22 cellular contexts compared by ENCODE assay signal in the genomic region with DNA sequence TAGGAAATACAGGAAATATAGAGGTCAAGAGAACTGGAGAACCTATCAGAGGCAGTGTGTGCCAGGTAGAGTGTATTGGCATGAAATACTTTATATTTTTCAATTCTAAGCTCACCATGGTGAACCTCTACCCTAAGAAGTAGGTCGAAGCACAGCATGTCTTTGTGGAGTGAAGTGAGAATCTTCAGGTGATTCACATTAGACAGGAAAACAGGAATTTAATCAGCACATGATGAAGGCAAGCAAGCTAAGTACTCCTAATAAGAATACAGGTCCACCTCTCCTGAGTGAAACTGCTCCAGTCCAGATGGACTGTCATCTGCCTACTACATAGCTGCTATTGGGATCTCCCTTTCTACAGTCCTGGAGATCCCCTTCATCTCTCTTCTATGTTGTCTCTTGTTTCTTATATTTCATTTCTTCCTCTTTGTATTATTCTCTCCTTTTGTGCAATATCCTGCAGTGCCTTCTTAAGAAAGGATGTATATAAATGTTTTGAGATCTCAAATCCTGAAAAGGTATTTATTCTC.
"Had no signal": no experiment of that assay in that cellular context is flagged by ENCODE, and none has a peak within 500 bp of the region (broad histone marks: within the 10 kb centered on the region; RNA-seq: fewer than 3 reads in every experiment).

No MANE protein-coding gene starts in this region.

- H3K27me3 ChIP-seq: brain microvascular endothelial cell, heart left ventricle, thyroid gland had no signal

- H3K9me3 Mint-ChIP-seq: activated CD4-positive, alpha-beta T cell treated with anti-CD3 and anti-CD28 coated beads, Interleukin-2, amount 10 ng/mL, durations not matched to agents 24 days and 14 days; activated naive CD8-positive, alpha-beta T cell treated with anti-CD3 and anti-CD28 coated beads, Interleukin-2, amount 10 ng/mL, durations not matched to agents 7 days and 5 days; activated T-helper 1 cell treated with anti-CD3 and anti-CD28 coated beads, Interleukin-12 subunit alpha, Interleukin-12 subunit beta, Interleukin-2, Interleukin-4 antibody, amounts not matched to agents 30 ng/mL and 10 ng/mL and 1 ng/mL, durations not matched to agents 14 hours and 24 hours and 36 hours; dendritic cell treated with granulocyte-macrophage colony-stimulating factor and Interleukin-4, amounts not matched to agents 40 ng/mL and 50 ng/mL, for 4 days; nephron; stimulated activated memory B cell treated with anti-CD40 and anti-IgM and Interleukin-4, amounts not matched to agents 10 μg/mL and 1 μg/mL and 100 μg/mL, for 72 hours had no signal

- H3K27ac Mint-ChIP-seq: activated CD4-positive, alpha-beta T cell treated with anti-CD3 and anti-CD28 coated beads, Interleukin-2, amount 10 ng/mL, durations not matched to agents 24 days and 14 days; activated CD8-positive, alpha-beta T cell treated with anti-CD3 and anti-CD28 coated beads, Interleukin-2, amount 10 ng/mL, durations not matched to agents 7 days and 5 days; activated naive CD8-positive, alpha-beta T cell treated with anti-CD3 and anti-CD28 coated beads, Interleukin-2, amount 10 ng/mL, durations not matched to agents 7 days and 5 days; activated T-helper 1 cell treated with anti-CD3 and anti-CD28 coated beads, Interleukin-12 subunit alpha, Interleukin-12 subunit beta, Interleukin-2, Interleukin-4 antibody, amounts not matched to agents 30 ng/mL and 10 ng/mL and 1 ng/mL, durations not matched to agents 14 hours and 24 hours and 36 hours; dendritic cell treated with granulocyte-macrophage colony-stimulating factor and Interleukin-4, amounts not matched to agents 40 ng/mL and 50 ng/mL, for 4 days; nephron; stimulated activated memory B cell treated with anti-CD40 and anti-IgM and Interleukin-4, amounts not matched to agents 10 μg/mL and 1 μg/mL and 100 μg/mL, for 72 hours had no signal

- H3K27ac ChIP-seq: brain microvascular endothelial cell, epithelial cell of prostate, heart left ventricle, lower lobe of right lung, thyroid gland had no signal

- H3K4me3 Mint-ChIP-seq: activated CD4-positive, alpha-beta T cell treated with anti-CD3 and anti-CD28 coated beads, Interleukin-2, amount 10 ng/mL, durations not matched to agents 24 days and 14 days; activated CD8-positive, alpha-beta T cell treated with anti-CD3 and anti-CD28 coated beads, Interleukin-2, amount 10 ng/mL, durations not matched to agents 7 days and 5 days; activated naive CD8-positive, alpha-beta T cell treated with anti-CD3 and anti-CD28 coated beads, Interleukin-2, amount 10 ng/mL, durations not matched to agents 7 days and 5 days; activated T-helper 1 cell treated with anti-CD3 and anti-CD28 coated beads, Interleukin-12 subunit alpha, Interleukin-12 subunit beta, Interleukin-2, Interleukin-4 antibody, amounts not matched to agents 30 ng/mL and 10 ng/mL and 1 ng/mL, durations not matched to agents 14 hours and 24 hours and 36 hours; dendritic cell treated with granulocyte-macrophage colony-stimulating factor and Interleukin-4, amounts not matched to agents 40 ng/mL and 50 ng/mL, for 4 days; nephron; stimulated activated memory B cell treated with anti-CD40 and anti-IgM and Interleukin-4, amounts not matched to agents 10 μg/mL and 1 μg/mL and 100 μg/mL, for 72 hours had no signal

- H3K4me1 ChIP-seq: lower lobe of right lung, thyroid gland had no signal

- H3K27me3 Mint-ChIP-seq: activated CD4-positive, alpha-beta T cell treated with anti-CD3 and anti-CD28 coated beads, Interleukin-2, amount 10 ng/mL, durations not matched to agents 24 days and 14 days; activated naive CD8-positive, alpha-beta T cell treated with anti-CD3 and anti-CD28 coated beads, Interleukin-2, amount 10 ng/mL, durations not matched to agents 7 days and 5 days; dendritic cell treated with granulocyte-macrophage colony-stimulating factor and Interleukin-4, amounts not matched to agents 40 ng/mL and 50 ng/mL, for 4 days; stimulated activated memory B cell treated with anti-CD40 and anti-IgM and Interleukin-4, amounts not matched to agents 10 μg/mL and 1 μg/mL and 100 μg/mL, for 72 hours had no signal

- H3K4me1 Mint-ChIP-seq: activated naive CD8-positive, alpha-beta T cell treated with anti-CD3 and anti-CD28 coated beads, Interleukin-2, amount 10 ng/mL, durations not matched to agents 7 days and 5 days; nephron had no signal

- DNase-seq: activated CD4-positive, alpha-beta T cell treated with anti-CD3 and anti-CD28 coated beads, Interleukin-2, amount 10 ng/mL, durations not matched to agents 24 days and 14 days; activated CD4-positive, CD25-positive, alpha-beta regulatory T cell; activated CD8-positive, alpha-beta memory T cell treated with anti-CD3 and anti-CD28 coated beads, Interleukin-2, amount 50 U/mL, for 4 hours; activated CD8-positive, alpha-beta T cell treated with anti-CD3 and anti-CD28 coated beads, Interleukin-2, amount 10 ng/mL, durations not matched to agents 7 days and 5 days; activated naive CD8-positive, alpha-beta T cell treated with anti-CD3 and anti-CD28 coated beads, Interleukin-2, amount 10 ng/mL, durations not matched to agents 7 days and 5 days; brain microvascular endothelial cell; cerebellar nuclear complex; effector memory CD4-positive, alpha-beta T cell; heart left ventricle; left cardiac atrium; lower lobe of right lung; nucleus accumbens; posterior cingulate gyrus; retina; stimulated activated CD4-positive, alpha-beta T cell treated with anti-CD3 and anti-CD28 coated beads, Interleukin-2, amount 100 ng/mL, for 48 hours; thyroid gland had no signal

- ATAC-seq: activated CD8-positive, alpha-beta T cell treated with anti-CD3 and anti-CD28 coated beads, Interleukin-2, amount 10 ng/mL, durations not matched to agents 7 days and 5 days; heart left ventricle; left cardiac atrium; lower lobe of right lung; stimulated activated memory B cell treated with anti-CD40 and anti-IgM and Interleukin-4, amounts not matched to agents 10 μg/mL and 1 μg/mL and 100 μg/mL, for 72 hours had no signal

- FAIRE-seq: frontal cortex had no signal
